Comparison of ENCODE assay signal across 8 cellular contexts in genomic region chr7:7182156-7183060, GRCh38. TPM values are rescaled to one million over a fixed set of nuclear protein-coding genes. Genes with fewer than 3 reads are reported as not detected.
DNase-seq lines count a peak whose midpoint lies in the region; ATAC-seq and TF ChIP-seq lines count a peak whose summit lies in the region.

Gene C1GALT1, plus strand, starts transcription at chr7:7182544. Its CDS starts 51,776 bp downstream, at chr7:7234320.

- H3K9ac ChIP-seq in adipocyte (ENCODE audit: low read length) (peak within 1 kb of the TSS; percentile 96), trophoblast cell (ENCODE audit: low read length) (peak within 1 kb of the TSS; percentile 81)

- TF ChIP-seq EP300 in transverse colon (IDR thresholded peaks at IDR 0.05; ENCODE audit: low read depth) = no peak

- H3K4me3 ChIP-seq in GM12875 (ENCODE audit: low read depth, low read length) (peak within 1 kb of the TSS; percentile 99), adipocyte (ENCODE audit: low read length) (peak within 1 kb of the TSS; percentile 87), trophoblast cell (ENCODE audit: low read depth, low read length) (peak within 1 kb of the TSS; percentile 94), transverse colon (peak within 1 kb of the TSS; percentile 61 to 92 (median 80))

- H3K79me2 ChIP-seq in trophoblast cell (ENCODE audit: control insufficient read depth, insufficient read depth, low read length, poor library complexity) = peaks cover 9% of the 10 kb centered on the region

- in situ Hi-C loops in transverse colon (cut with MboI; ENCODE audit: low pct_ligation_motif_present in 1 of 4, low pct_unique_long_range_greater_than_20kb in 1 of 4, low sequenced_read_pairs in 3 of 4) = no loop called here

- H3K4me2 ChIP-seq in trophoblast cell (ENCODE audit: low read length) = peak within 1 kb of the TSS; percentile 92

- peak within 1 kb of the TSS; percentile 61 for H4K12ac ChIP-seq in trophoblast cell (ENCODE audit: low read depth, low read length)

- intact Hi-C loops in cardiac septum (cut with DNase I) = loop anchor here (5.0 to 10.0 kb wide), 2 partner anchors 80 to 548 kb away; partner anchors contain the start of gene ZNF316
- intact Hi-C loops in transverse colon (cut with DNase I; ENCODE audit: low total_unique reads) = no loop called here

- peak within 1 kb of the TSS; percentile 56 for H2BK12ac ChIP-seq in trophoblast cell (ENCODE audit: low read length)

- peak within 1 kb of the TSS; percentile 92 for H2BK5ac ChIP-seq in trophoblast cell (ENCODE audit: low read depth, low read length, poor library complexity)

- peak within 1 kb of the TSS; percentile 82 for H2AFZ ChIP-seq in trophoblast cell (ENCODE audit: insufficient read depth, low read length, poor library complexity)

- peak; percentile 96 for TF ChIP-seq POLR2A in transverse colon (IDR thresholded peaks at IDR 0.05)

- H3K27ac ChIP-seq in trophoblast cell (ENCODE audit: low read depth, low read length) = peak within 1 kb of the TSS; percentile 95
- peak within 1 kb of the TSS; percentile 93 to 99 (median 97) for H3K27ac ChIP-seq in transverse colon

- no peak within 1 kb of the TSS for H3K23ac ChIP-seq in trophoblast cell (ENCODE audit: low read length)

- H3K18ac ChIP-seq in trophoblast cell (ENCODE audit: low read length) = peak within 1 kb of the TSS; percentile 94

- no peaks in the 10 kb centered on the region for H3K9me3 ChIP-seq in adipocyte (ENCODE audit: control insufficient read depth, low read length)
- no peaks in the 10 kb centered on the region for H3K9me3 ChIP-seq in trophoblast cell (ENCODE audit: insufficient read depth, low read depth, low read length)
- no peaks in the 10 kb centered on the region for H3K9me3 ChIP-seq in transverse colon

- H3K79me1 ChIP-seq in trophoblast cell (ENCODE audit: low read length) = peaks cover 23% of the 10 kb centered on the region

- peak within 1 kb of the TSS; percentile 85 for H4K8ac ChIP-seq in trophoblast cell (ENCODE audit: low read depth, low read length)

- H3K27me3 ChIP-seq in adipocyte (replicated peaks; ENCODE audit: control insufficient read depth, insufficient read depth, low read length) (no peaks in the 10 kb centered on the region), trophoblast cell (ENCODE audit: insufficient read depth, low read length) (no peaks in the 10 kb centered on the region), transverse colon (no peaks in the 10 kb centered on the region)

- H3K14ac ChIP-seq in trophoblast cell (ENCODE audit: low read length) = peak within 1 kb of the TSS; percentile 97

- H3K36me3 ChIP-seq in adipocyte (ENCODE audit: control insufficient read depth, insufficient read depth, low read length, severe bottlenecking) (no peaks in the 10 kb centered on the region), trophoblast cell (ENCODE audit: control insufficient read depth in 1 of 2, insufficient read depth in 2 of 2, low read length in 2 of 2) (peaks cover 2 to 4% of the 10 kb centered on the region in 2 experiments), transverse colon (no peaks in the 10 kb centered on the region)

- peak; percentile 89 for ATAC-seq in HG02798 (IDR thresholded peaks at IDR 0.05; ENCODE audit: poor library complexity, unreplicated experiment)

- H2AK5ac ChIP-seq in trophoblast cell (ENCODE audit: low read length) = peak within 1 kb of the TSS; percentile 39

- H3K4me1 ChIP-seq in adipocyte (ENCODE audit: control insufficient read depth, insufficient read depth, low read length) (peaks cover 29% of the 10 kb centered on the region), trophoblast cell (ENCODE audit: control insufficient read depth in 1 of 2, insufficient read depth in 2 of 2, low read length in 2 of 2) (peaks cover 5 to 8% of the 10 kb centered on the region in 2 experiments), transverse colon (peaks cover 0 to 27% (median 12%) of the 10 kb centered on the region in 4 donors)

- peak within 1 kb of the TSS; percentile 91 for H2BK120ac ChIP-seq in trophoblast cell (ENCODE audit: insufficient read depth, low read length, poor library complexity)

- H4K91ac ChIP-seq in trophoblast cell (ENCODE audit: low read depth, low read length) = peak within 1 kb of the TSS; percentile 87

- DNase-seq in NCI-H1417 treated with DMSO at 0.1 percent for 48 hours (lab: John Stamatoyannopoulos, UW) (peak; percentile 95), SW480 (ENCODE audit: low spot score) (peak; percentile 100), adipocyte (ENCODE audit: low read depth) (peak; percentile 98), cardiac septum (ENCODE audit: low spot score) (peak; percentile 99), trophoblast cell (peak; percentile 96 to 97), transverse colon (peak; percentile 98)

- peak within 1 kb of the TSS; percentile 44 for H3K4ac ChIP-seq in trophoblast cell (ENCODE audit: low read depth, low read length)

- peak; percentile 58 for TF ChIP-seq CTCF in GM12875 (IDR thresholded peaks at IDR 0.05; ENCODE audit: borderline replicate concordance, insufficient read depth, low read depth, low read length)
- peak; percentile 11 to 75 (median 42) for TF ChIP-seq CTCF in transverse colon (IDR thresholded peaks at IDR 0.05)

- no CpG with 5 or more reads among the region's 82 CpGs for WGBS in trophoblast cell (ENCODE audit: extremely low coverage, insufficient coverage, insufficient read length)
- 0% methylated on average over 44 of the region's 82 CpGs; no CpG with 5 or more reads in 1 of the 2 donors for WGBS in transverse colon (ENCODE audit: low coverage in 1 of 2), 2 donors

RNA-seq across cellular contexts. Expression of gene C1GALT1, which starts in this region (rescaled TPM):
- total RNA-seq in cardiac septum (20.6 TPM), transverse colon (10 to 100 TPM in 3 of 4 donors, 1 to 10 TPM in 1; 6.8 to 37.6 (median 16.3) TPM)
- polyA plus RNA-seq in trophoblast cell (2013) = 142 and 155 TPM in 2 replicates

Comparison
In these comparisons a context has a peak if more than half of its experiments do, and no peak if none do; other contexts are left out.
1. Peak in every context shown above with its lines: DNase-seq, ATAC-seq, H3K4me3 ChIP-seq and H3K27ac ChIP-seq.